8 cellular contexts compared by ENCODE assay signal in the genomic region with DNA sequence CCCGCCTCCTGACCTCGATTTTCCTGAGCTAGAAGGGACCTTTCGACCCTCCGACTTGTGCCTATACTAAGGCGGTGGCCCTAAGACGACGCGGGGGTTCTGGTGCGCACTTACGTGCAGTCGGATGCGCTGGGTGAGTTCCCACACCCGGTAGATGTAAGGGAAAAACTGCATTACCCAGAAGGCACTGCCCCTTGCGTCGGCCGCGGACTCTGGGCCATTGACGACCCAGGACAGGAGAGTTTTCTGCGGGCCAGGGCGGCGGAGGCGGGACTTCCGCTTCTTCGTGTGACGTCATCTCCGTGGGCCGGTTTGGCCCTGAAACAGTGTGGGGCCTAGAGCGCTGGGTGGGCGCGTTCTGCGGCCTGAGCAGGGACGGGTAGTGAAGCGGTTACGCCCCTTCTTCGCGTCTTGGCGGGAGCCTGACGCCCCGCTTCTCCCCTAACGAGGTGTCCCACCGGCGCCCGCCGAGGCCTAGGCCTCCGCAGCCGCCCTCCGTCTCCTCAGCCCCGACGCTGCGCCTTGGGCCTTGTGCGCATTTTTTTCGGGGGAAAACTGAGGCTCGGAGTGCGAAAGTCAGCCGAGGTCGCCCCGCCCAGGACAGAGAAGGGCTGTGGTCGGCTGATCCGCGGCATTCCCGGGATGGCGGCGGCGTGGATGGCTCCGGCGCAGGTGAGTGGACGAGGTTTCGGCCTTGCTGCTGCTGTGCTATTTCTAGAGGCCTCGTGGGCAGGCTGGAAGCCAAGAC. TPM values are rescaled to one million over a fixed set of nuclear protein-coding genes. Genes with fewer than 3 reads are reported as not detected.
A peak's percentile ranks its signal among the peaks of the same experiment; 100 is the strongest.
DNase-seq lines count a peak whose midpoint lies in the region; ATAC-seq and TF ChIP-seq lines count a peak whose summit lies in the region.

Gene ZNF460 (plus strand): TSS at position 321 of the 748 bp plus-strand sequence. CDS start 322 bp downstream, at position 643.

- no peaks in the 10 kb centered on the region for H3K27me3 ChIP-seq in H7 (ENCODE audit: control insufficient read depth, insufficient read depth, low read length)
- no peaks in the 10 kb centered on the region for H3K27me3 ChIP-seq in Loucy (ENCODE audit: insufficient read depth, low read length, poor library complexity, severe bottlenecking)
- no peaks in the 10 kb centered on the region for H3K27me3 ChIP-seq in RWPE2 (ENCODE audit: insufficient read depth, poor library complexity, severe bottlenecking)
- H3K27me3 ChIP-seq in neural cell (ENCODE audit: insufficient read depth, low read depth, low read length), result no peaks in the 10 kb centered on the region
- H3K27me3 ChIP-seq in stomach, result no peaks in the 10 kb centered on the region

- H3K36me3 ChIP-seq in H7 (replicated peaks; ENCODE audit: control insufficient read depth, insufficient read depth, low read length) (peaks cover 12% of the 10 kb centered on the region), Loucy (ENCODE audit: insufficient read depth, low read length) (peaks cover 15% of the 10 kb centered on the region; the same call in 1 of the 2 replicates), RWPE2 (ENCODE audit: low read depth) (peaks cover 31% of the 10 kb centered on the region), neural cell (ENCODE audit: insufficient read depth, low read length) (no peaks in the 10 kb centered on the region), stomach (peaks cover 18 to 40% (median 37%) of the 10 kb centered on the region in 4 donors)

- peaks cover 53% of the 10 kb centered on the region for H3K79me2 ChIP-seq in Loucy (ENCODE audit: insufficient read depth, low read length)
- H3K79me2 ChIP-seq in neural cell (replicated peaks; ENCODE audit: insufficient read depth, low read length), result peaks cover 45% of the 10 kb centered on the region

- peak; percentile 95 for ATAC-seq in RWPE2 (ENCODE audit: low read depth)

- no peak for TF ChIP-seq RAD21 in neural cell (conservative IDR thresholded peaks at IDR 0.05)

- H3K9me2 ChIP-seq in Loucy (replicated peaks; ENCODE audit: low read depth, low read length) (no peaks in the 10 kb centered on the region), neural cell (ENCODE audit: insufficient read depth, low read length) (no peaks in the 10 kb centered on the region)

- H3K27ac ChIP-seq in RWPE2 (ENCODE audit: poor library complexity, severe bottlenecking) (peak within 1 kb of the TSS; percentile 86), neural cell (ENCODE audit: low read length) (peak within 1 kb of the TSS; percentile 98), stomach (peak within 1 kb of the TSS; percentile 95 to 100 (median 98))

- peaks cover 40% of the 10 kb centered on the region for H4K20me1 ChIP-seq in Loucy (ENCODE audit: insufficient read depth, low read length, poor library complexity, severe bottlenecking)
- no peaks in the 10 kb centered on the region for H4K20me1 ChIP-seq in neural cell (ENCODE audit: insufficient read depth)

- H3F3A ChIP-seq in Loucy (ENCODE audit: low read depth), result no peaks in the 10 kb centered on the region
- no peaks in the 10 kb centered on the region for H3F3A ChIP-seq in neural cell (ENCODE audit: insufficient read depth, low read length, poor library complexity, severe bottlenecking)

- H3K4me3 ChIP-seq in H7 (ENCODE audit: insufficient read depth, low read depth, low read length) (peak within 1 kb of the TSS; percentile 94), Loucy (ENCODE audit: low read length, poor library complexity, severe bottlenecking) (peak within 1 kb of the TSS; percentile 92), RWPE2 (ENCODE audit: severe bottlenecking) (peak within 1 kb of the TSS; percentile 70), neural cell (ENCODE audit: low read length) (peak within 1 kb of the TSS; percentile 96), stomach (peak within 1 kb of the TSS; percentile 76 to 99 (median 96))

- TF ChIP-seq CTCF in Loucy (conservative IDR thresholded peaks at IDR 0.05; ENCODE audit: low read length), result no peak; the same call in 1 of the 2 replicates
- TF ChIP-seq CTCF in RWPE2 (IDR thresholded peaks at IDR 0.05; ENCODE audit: poor library complexity, severe bottlenecking), result peak; percentile 35
- no peak for TF ChIP-seq CTCF in neural cell (IDR thresholded peaks at IDR 0.05; ENCODE audit: poor library complexity, severe bottlenecking)
- TF ChIP-seq CTCF in stomach (IDR thresholded peaks at IDR 0.05), result peak in 1 of 7 experiments; percentile 2

- no peaks in the 10 kb centered on the region for H3K9me3 ChIP-seq in Loucy (ENCODE audit: insufficient read depth, low read depth, low read length)
- no peaks in the 10 kb centered on the region for H3K9me3 ChIP-seq in RWPE2 (ENCODE audit: severe bottlenecking)
- no peaks in the 10 kb centered on the region for H3K9me3 ChIP-seq in neural cell (ENCODE audit: low read length)
- H3K9me3 ChIP-seq in stomach, result no peaks in the 10 kb centered on the region

- intact Hi-C loops in stomach (cut with DNase I; ENCODE audit: low total_unique reads), result no loop called here

- WGBS in stomach, 5 donors, result 0% methylated on average over 44 to 69 of the region's 69 CpGs

- H3K9ac ChIP-seq in Loucy (ENCODE audit: low read depth, low read length, poor library complexity, severe bottlenecking) (peak within 1 kb of the TSS; percentile 94), neural cell (ENCODE audit: low read length) (peak within 1 kb of the TSS; percentile 94)

- H3K4me2 ChIP-seq in Loucy (ENCODE audit: low read depth, low read length, poor library complexity, severe bottlenecking), result peak within 1 kb of the TSS; percentile 86
- H3K4me2 ChIP-seq in neural cell (ENCODE audit: low read length), result peak within 1 kb of the TSS; percentile 92

- TF ChIP-seq EP300 in neural cell (conservative IDR thresholded peaks at IDR 0.05; ENCODE audit: poor library complexity, severe bottlenecking) (peak; percentile 14), stomach (IDR thresholded peaks at IDR 0.05) (no peak)

- peak; percentile 98 for DNase-seq in ELR (ENCODE audit: low read depth)
- peak; percentile 96 for DNase-seq in H7
- DNase-seq in RWPE2 (ENCODE audit: low spot score), result peak; percentile 96
- DNase-seq in activated T-helper 9 cell treated with anti-CD3 and anti-CD28 coated beads, Interleukin-2, amount 50 U/mL, for 16 hours (ENCODE audit: low read depth), result peak; percentile 95
- peak; percentile 96 for DNase-seq in fibroblast of the conjunctiva (ENCODE audit: low read depth)
- peak; percentile 96 for DNase-seq in stomach

- TF ChIP-seq POLR2A in stomach (IDR thresholded peaks at IDR 0.05), result peak in 1 of 4 donors; percentile 3

- peaks cover 12% of the 10 kb centered on the region for H3K4me1 ChIP-seq in Loucy (ENCODE audit: insufficient read depth, low read length, poor library complexity, severe bottlenecking)
- peaks cover 23% of the 10 kb centered on the region for H3K4me1 ChIP-seq in RWPE2 (ENCODE audit: insufficient read depth, poor library complexity, severe bottlenecking)
- peaks cover 16 to 47% (median 35%) of the 10 kb centered on the region in 4 donors for H3K4me1 ChIP-seq in stomach

- H2AFZ ChIP-seq in Loucy (ENCODE audit: low read length) (peak within 1 kb of the TSS; percentile 81), neural cell (ENCODE audit: low read depth, low read length) (peak within 1 kb of the TSS; percentile 83)

TF ChIP-seq in neural cell, 6 proteins besides CTCF, POLR2A, EP300 and RAD21:
- TF ChIP-seq POLR2AphosphoS5 (IDR thresholded peaks at IDR 0.05), result peak; percentile 80
- no peak for TF ChIP-seq SMC3 (conservative IDR thresholded peaks at IDR 0.05; ENCODE audit: poor library complexity)
- peak; percentile 49 for TF ChIP-seq TAF1 (IDR thresholded peaks at IDR 0.05; ENCODE audit: low read depth)
- peak; percentile 63 for TF ChIP-seq MXI1 (conservative IDR thresholded peaks at IDR 0.05; ENCODE audit: poor library complexity, severe bottlenecking)
- no peak for TF ChIP-seq EZH2 (IDR thresholded peaks at IDR 0.05; ENCODE audit: borderline replicate concordance, insufficient read depth, low read length, poor library complexity, severe bottlenecking)
- peak; percentile 89 for TF ChIP-seq REST (IDR thresholded peaks at IDR 0.05; ENCODE audit: borderline replicate concordance)

RNA-seq across cellular contexts. Expression of gene ZNF460, which starts in this region (rescaled TPM):
- total RNA-seq in H7 (2014; rRNA removed; shearing (Covaris generic)), result 23.7 and 29.7 TPM in 2 replicates
- polyA plus RNA-seq in neural cell (11.2 and 23.4 TPM in 2 replicates), stomach (under 1 TPM; 0.25 to 0.75 (median 0.31) TPM)
- 219 and 249 TPM in 2 replicates for polyA minus RNA-seq in neural cell
- 100 to 1,000 TPM in 1 of 5 donors, 10 to 100 TPM in 4; 46.5 to 140 (median 56.7) TPM for total RNA-seq in stomach

Comparison
In these comparisons a context has a peak if more than half of its experiments do, and no peak if none do; other contexts are left out.
1. Peak in every context shown above with its lines: DNase-seq, ATAC-seq, H3K4me3 ChIP-seq and H3K27ac ChIP-seq.